ENCODE assay signal across 27 cellular contexts in genomic region chr17:18121201-18121600, GRCh38.
"Had no signal": no experiment of that assay in that cellular context is flagged by ENCODE, and none has a peak within 500 bp of the region (broad histone marks: within the 10 kb centered on the region; RNA-seq: fewer than 3 reads in every experiment).

No MANE protein-coding gene starts in this region.

- H3K9me3 ChIP-seq: colonic mucosa, esophagus squamous epithelium, gastrocnemius medialis, lower lobe of right lung had no signal

- ATAC-seq: effector memory CD8-positive, alpha-beta T cell; esophagus mucosa; gastrocnemius medialis; heart right ventricle; left cardiac atrium; left lung; left ventricle myocardium superior; lower lobe of right lung; mucosa of descending colon had no signal

- H3K27me3 Mint-ChIP-seq: dendritic cell treated with granulocyte-macrophage colony-stimulating factor and Interleukin-4, amounts not matched to agents 40 ng/mL and 50 ng/mL, for 4 days; effector memory CD8-positive, alpha-beta T cell had no signal

- H3K9me3 Mint-ChIP-seq: effector memory CD8-positive, alpha-beta T cell had no signal

- H3K27ac ChIP-seq: colonic mucosa, epithelial cell of prostate, esophagus squamous epithelium, gastrocnemius medialis, heart right ventricle, left lung, lower lobe of right lung had no signal

- H3K27ac Mint-ChIP-seq: dendritic cell treated with granulocyte-macrophage colony-stimulating factor and Interleukin-4, amounts not matched to agents 40 ng/mL and 50 ng/mL, for 4 days; effector memory CD8-positive, alpha-beta T cell; endodermal cell; mesothelial cell of epicardium had no signal

- DNase-seq: colonic mucosa; cortex of kidney; effector CD8-positive, alpha-beta T cell; effector memory CD8-positive, alpha-beta T cell; endodermal cell; erythroblast; esophagus squamous epithelium; foreskin fibroblast; foreskin melanocyte; gastrocnemius medialis; glutamatergic neuron; head of caudate nucleus; heart right ventricle; hippocampal formation; left cardiac atrium; left lung; left ventricle myocardium superior; lower lobe of right lung; mesenchymal stem cell; mucosa of descending colon had no signal

- H3K27me3 ChIP-seq: colonic mucosa, gastrocnemius medialis had no signal

- H3K4me3 ChIP-seq: colonic mucosa, esophagus squamous epithelium, gastrocnemius medialis, heart right ventricle, left lung, lower lobe of right lung, mucosa of descending colon had no signal

- H3K4me1 Mint-ChIP-seq: endodermal cell had no signal

- H3K4me1 ChIP-seq: colonic mucosa, heart right ventricle, left lung, lower lobe of right lung had no signal

- FAIRE-seq: endometrium, islet of Langerhans, keratinocyte had no signal

- H3K36me3 ChIP-seq: colonic mucosa, esophagus squamous epithelium, gastrocnemius medialis, heart right ventricle, left lung, lower lobe of right lung had no signal

- H3K4me3 Mint-ChIP-seq: dendritic cell treated with granulocyte-macrophage colony-stimulating factor and Interleukin-4, amounts not matched to agents 40 ng/mL and 50 ng/mL, for 4 days; effector memory CD8-positive, alpha-beta T cell; endodermal cell; mesothelial cell of epicardium had no signal
